Comparison of ENCODE assay signal across 18 cellular contexts in the genomic region with DNA sequence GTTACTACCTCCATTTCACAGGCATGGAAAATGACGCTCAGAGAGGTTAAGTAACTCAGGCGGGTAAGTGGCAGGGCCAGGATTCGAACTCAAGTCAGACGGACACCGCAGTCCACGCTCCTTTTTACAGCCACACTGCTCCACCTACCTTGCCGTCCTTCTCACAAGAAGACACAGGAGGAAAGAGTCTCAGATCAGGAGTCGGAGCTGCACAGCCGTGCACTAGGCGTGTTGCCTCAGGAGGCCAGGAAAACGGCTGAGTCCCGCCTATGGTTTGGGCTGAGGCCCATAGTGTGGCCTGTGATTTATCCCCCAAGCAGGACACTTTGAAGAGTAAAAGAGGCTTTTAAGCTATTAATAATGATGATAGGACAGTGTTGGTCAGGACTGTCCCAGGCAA. TPM values are rescaled to one million over a fixed set of nuclear protein-coding genes. Genes with fewer than 3 reads are reported as not detected.
"Had no signal": no experiment of that assay in that cellular context is flagged by ENCODE, and none has a peak within 500 bp of the region (broad histone marks: within the 10 kb centered on the region; RNA-seq: fewer than 3 reads in every experiment).

No MANE protein-coding gene starts in this region.

- H3K36me3 Mint-ChIP-seq: WTC11 had no signal

- H3K27me3 ChIP-seq: gastroesophageal sphincter, hepatocyte had no signal

- H3K4me1 Mint-ChIP-seq: WTC11 had no signal

- H3K27me3 Mint-ChIP-seq: stimulated activated naive CD8-positive, alpha-beta T cell treated with anti-CD3 and anti-CD28 coated beads, Interleukin-15, Interleukin-2, amounts not matched to agents 100 ng/mL and 50 ng/mL, for 24 hours had no signal

- H3K9me3 Mint-ChIP-seq: stimulated activated naive CD8-positive, alpha-beta T cell treated with anti-CD3 and anti-CD28 coated beads, Interleukin-15, Interleukin-2, amounts not matched to agents 100 ng/mL and 50 ng/mL, for 24 hours; WTC11 had no signal

- DNase-seq: activated CD8-positive, alpha-beta T cell treated with anti-CD3 and anti-CD28 coated beads, Interleukin-2, amount 10 ng/mL, durations not matched to agents 7 days and 5 days; activated T-cell treated with anti-CD3 and anti-CD28 coated beads, Interleukin-2, amount 50 U/mL, for 1 hour; effector memory CD4-positive, alpha-beta T cell; left ventricle myocardium superior; mesenchymal stem cell; stimulated activated CD4-positive, alpha-beta T cell treated with anti-CD3 and anti-CD28 coated beads, Interleukin-4, amount 100 ng/mL, for 1 hour; stimulated activated CD8-positive, alpha-beta memory T cell treated with anti-CD3 and anti-CD28 coated beads, Interleukin-4, amount 100 ng/mL, for 48 hours had no signal

- H3K27ac ChIP-seq: epithelial cell of prostate, gastroesophageal sphincter, hepatocyte, SK-N-MC, thoracic aorta had no signal

- ATAC-seq: activated CD8-positive, alpha-beta T cell treated with anti-CD3 and anti-CD28 coated beads, Interleukin-2, amount 10 ng/mL, durations not matched to agents 7 days and 5 days; gastroesophageal sphincter; left ventricle myocardium superior; Right ventricle myocardium inferior; WTC11 had no signal

- H3K27ac Mint-ChIP-seq: activated CD8-positive, alpha-beta T cell treated with anti-CD3 and anti-CD28 coated beads, Interleukin-2, amount 10 ng/mL, durations not matched to agents 7 days and 5 days; WTC11 had no signal

- H3K4me1 ChIP-seq: gastroesophageal sphincter had no signal

- H3K4me3 Mint-ChIP-seq: activated CD8-positive, alpha-beta T cell treated with anti-CD3 and anti-CD28 coated beads, Interleukin-2, amount 10 ng/mL, durations not matched to agents 7 days and 5 days; stimulated activated naive CD8-positive, alpha-beta T cell treated with anti-CD3 and anti-CD28 coated beads, Interleukin-15, Interleukin-2, amounts not matched to agents 100 ng/mL and 50 ng/mL, for 24 hours; WTC11 had no signal

- H3K9me3 ChIP-seq: gastroesophageal sphincter, thoracic aorta had no signal

- H3K36me3 ChIP-seq: gastroesophageal sphincter, thoracic aorta had no signal

- H3K4me3 ChIP-seq: gastroesophageal sphincter, hepatocyte, SK-N-MC, thoracic aorta had no signal

RNA-seq across cellular contexts. Expression of a gene that starts 44.7 kb away (rescaled TPM):
- total RNA-seq: hepatocyte, kidney epithelial cell, osteocyte, Right ventricle myocardium inferior had no signal
- polyA plus RNA-seq: neural cell had no signal
